In the genomic region with DNA sequence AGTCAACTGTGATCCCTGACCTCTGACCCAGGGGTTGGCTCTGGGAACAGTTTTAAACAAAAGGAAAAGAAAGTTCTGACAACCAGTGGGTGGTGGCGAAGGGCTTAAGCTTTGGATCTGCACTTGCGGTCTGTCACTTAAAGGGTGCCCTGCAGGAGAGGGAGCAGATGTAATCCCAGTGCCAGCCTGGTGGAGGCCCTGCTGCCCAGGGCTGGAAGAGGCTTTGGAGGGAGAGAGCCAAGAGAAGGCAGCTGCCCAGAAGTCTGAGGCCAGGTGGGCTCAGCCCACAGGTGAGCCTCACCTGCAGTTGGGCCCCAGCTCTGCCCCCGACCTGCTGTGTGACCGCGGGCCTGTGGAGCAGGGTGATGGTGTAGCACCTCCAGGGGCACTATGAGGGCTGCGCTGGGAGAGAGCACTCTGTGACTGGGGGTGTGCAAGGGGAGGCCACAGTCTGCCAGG, we compare ENCODE assay signal across 10 cellular contexts. TPM values are rescaled to one million over a fixed set of nuclear protein-coding genes. Genes with fewer than 3 reads are reported as not detected.
DNase-seq lines count a peak whose midpoint lies in the region; ATAC-seq and TF ChIP-seq lines count a peak whose summit lies in the region.
"Had no signal": no experiment of that assay in that cellular context is flagged by ENCODE, and none has a peak within 500 bp of the region (broad histone marks: within the 10 kb centered on the region; RNA-seq: fewer than 3 reads in every experiment).

No MANE protein-coding gene starts in this region.

- H3K36me3 ChIP-seq in subcutaneous abdominal adipose tissue (ENCODE audit: control insufficient read depth in 5 of 5, insufficient read depth in 5 of 5, low read length in 5 of 5) = peaks cover 0 to 31% (median 14%) of the 10 kb centered on the region in 5 donors

- DNase-seq in activated naive CD4-positive, alpha-beta T cell treated with anti-CD3 and anti-CD28 coated beads, Interleukin-2, amount 10 ng/mL, durations not matched to agents 7 days and 5 days = no peak
- DNase-seq in activated naive CD4-positive, alpha-beta T cell treated with anti-CD3 and anti-CD28 coated beads, Interleukin-2, amount 50 U/mL, for 16 hours = no peak
- DNase-seq in activated CD8-positive, alpha-beta T cell treated with anti-CD3 and anti-CD28 coated beads for 36 hours = peak; percentile 40
- DNase-seq in iPS-NIHi11 (ENCODE audit: low spot score) = peak; percentile 61
- no peak for DNase-seq in glomerular visceral epithelial cell (ENCODE audit: extremely low spot score)
- no peak for DNase-seq in NCI-H1105 treated with DMSO at 0.1 percent for 48 hours (lab: John Stamatoyannopoulos, UW)
- no peak for DNase-seq in NCI-H1092 (lab: John Stamatoyannopoulos, UW)
- DNase-seq: stimulated activated CD4-positive, alpha-beta T cell treated with anti-CD3 and anti-CD28 coated beads, Interleukin-2, amount 100 ng/mL, for 48 hours had no signal

- peak; percentile 46 for TF ChIP-seq CTCF in activated CD8-positive, alpha-beta T cell treated with anti-CD3 and anti-CD28 coated beads for 36 hours (IDR thresholded peaks at IDR 0.05)

- H3K9ac ChIP-seq in subcutaneous abdominal adipose tissue (ENCODE audit: low read length in 5 of 5) = peak overlapping the region in 1 of 5 donors; percentile 33

- peaks cover 21% of the 10 kb centered on the region for H3K36me3 Mint-ChIP-seq in activated naive CD4-positive, alpha-beta T cell treated with anti-CD3 and anti-CD28 coated beads, Interleukin-2, amount 10 ng/mL, durations not matched to agents 7 days and 5 days
- peaks cover 40% of the 10 kb centered on the region for H3K36me3 Mint-ChIP-seq in activated CD8-positive, alpha-beta T cell treated with anti-CD3 and anti-CD28 coated beads for 36 hours (ENCODE audit: low read depth)

- H3K27ac Mint-ChIP-seq in activated naive CD4-positive, alpha-beta T cell treated with anti-CD3 and anti-CD28 coated beads, Interleukin-2, amount 10 ng/mL, durations not matched to agents 7 days and 5 days = peak overlapping the region; percentile 89
- peak overlapping the region; percentile 80 for H3K27ac Mint-ChIP-seq in activated CD8-positive, alpha-beta T cell treated with anti-CD3 and anti-CD28 coated beads for 36 hours

- H3K27me3 ChIP-seq in subcutaneous abdominal adipose tissue (ENCODE audit: control insufficient read depth in 5 of 5, insufficient read depth in 4 of 5, low read length in 5 of 5) = no peaks in the 10 kb centered on the region

- H3K27me3 Mint-ChIP-seq in activated naive CD4-positive, alpha-beta T cell treated with anti-CD3 and anti-CD28 coated beads, Interleukin-2, amount 10 ng/mL, durations not matched to agents 7 days and 5 days = no peaks in the 10 kb centered on the region
- no peaks in the 10 kb centered on the region for H3K27me3 Mint-ChIP-seq in activated CD8-positive, alpha-beta T cell treated with anti-CD3 and anti-CD28 coated beads for 36 hours

- CTCF ChIA-PET in activated naive CD4-positive, alpha-beta T cell treated with anti-CD3 and anti-CD28 coated beads, Interleukin-2, amount 10 ng/mL, durations not matched to agents 7 days and 5 days (lab: Charles Lee) = interaction anchor here (1.2 to 3.3 kb wide), 7 partner anchors 10 to 28 kb away, joined by 4 to 40 read pairs (median 6); no protein-coding TSS in a partner anchor
- CTCF ChIA-PET in activated CD8-positive, alpha-beta T cell treated with anti-CD3 and anti-CD28 coated beads for 36 hours (lab: Charles Lee) = interaction anchor here (4.2 to 40.2 kb wide), 2 partner anchors 20 to 26 kb away, joined by 39 to 1222 read pairs; partner anchors contain the start of gene SH2B3

- H3K9me3 Mint-ChIP-seq in activated naive CD4-positive, alpha-beta T cell treated with anti-CD3 and anti-CD28 coated beads, Interleukin-2, amount 10 ng/mL, durations not matched to agents 7 days and 5 days = no peaks in the 10 kb centered on the region
- H3K9me3 Mint-ChIP-seq in activated CD8-positive, alpha-beta T cell treated with anti-CD3 and anti-CD28 coated beads for 36 hours = no peaks in the 10 kb centered on the region

- H3K4me1 ChIP-seq in subcutaneous abdominal adipose tissue (ENCODE audit: control insufficient read depth in 5 of 5, insufficient read depth in 5 of 5, low read length in 5 of 5) = peaks cover 4 to 56% (median 51%) of the 10 kb centered on the region in 5 donors

- POLR2A ChIA-PET in activated CD8-positive, alpha-beta T cell treated with anti-CD3 and anti-CD28 coated beads for 36 hours (lab: Charles Lee) = interaction anchor here (0.8 to 14.9 kb wide), 7 partner anchors 10 to 64 kb away, joined by 3 to 225 read pairs (median 7); partner anchors contain the start of gene SH2B3

- intact Hi-C loops in activated CD8-positive, alpha-beta T cell treated with anti-CD3 and anti-CD28 coated beads for 36 hours (cut with micrococcal nuclease) = no loop called here

- H3K9me3 ChIP-seq in subcutaneous abdominal adipose tissue (ENCODE audit: control insufficient read depth in 5 of 5, low read length in 5 of 5) = no peaks in the 10 kb centered on the region

- no peak overlapping the region for H3K4me3 ChIP-seq in subcutaneous abdominal adipose tissue (ENCODE audit: low read depth in 1 of 5, low read length in 5 of 5)

- peak overlapping the region; percentile 61 for H3K27ac ChIP-seq in subcutaneous abdominal adipose tissue (ENCODE audit: low read depth, low read length)
- H3K27ac ChIP-seq: C4-2B had no signal

- ATAC-seq in activated CD8-positive, alpha-beta T cell treated with anti-CD3 and anti-CD28 coated beads for 36 hours = no peak

- peaks cover 72% of the 10 kb centered on the region for H3K4me1 Mint-ChIP-seq in activated naive CD4-positive, alpha-beta T cell treated with anti-CD3 and anti-CD28 coated beads, Interleukin-2, amount 10 ng/mL, durations not matched to agents 7 days and 5 days
- peaks cover 63% of the 10 kb centered on the region for H3K4me1 Mint-ChIP-seq in activated CD8-positive, alpha-beta T cell treated with anti-CD3 and anti-CD28 coated beads for 36 hours (ENCODE audit: low read depth)

- no peak overlapping the region for H3K4me3 Mint-ChIP-seq in activated naive CD4-positive, alpha-beta T cell treated with anti-CD3 and anti-CD28 coated beads, Interleukin-2, amount 10 ng/mL, durations not matched to agents 7 days and 5 days
- no peak overlapping the region for H3K4me3 Mint-ChIP-seq in activated CD8-positive, alpha-beta T cell treated with anti-CD3 and anti-CD28 coated beads for 36 hours

RNA-seq across cellular contexts. Expression of gene SH2B3, which starts 19.1 kb away (rescaled TPM):
- 10 to 100 TPM; 48.7 to 52.7 TPM for total RNA-seq in activated CD8-positive, alpha-beta T cell treated with anti-CD3 and anti-CD28 coated beads for 36 hours

RNA-seq across cellular contexts. Expression of gene PHETA1, which starts 55.9 kb away (rescaled TPM):
- total RNA-seq in activated CD8-positive, alpha-beta T cell treated with anti-CD3 and anti-CD28 coated beads for 36 hours = 1 to 10 TPM; 1.2 to 1.7 TPM

Comparison
In these comparisons a context has a peak if more than half of its experiments do, and no peak if none do; other contexts are left out.
1. DNase-seq: peak in activated CD8-positive, alpha-beta T cell treated with anti-CD3 and anti-CD28 coated beads for 36 hours (single experiment) and iPS-NIHi11 (single experiment); none in activated naive CD4-positive, alpha-beta T cell treated with anti-CD3 and anti-CD28 coated beads, Interleukin-2, amount 10 ng/mL, durations not matched to agents 7 days and 5 days (single experiment), activated naive CD4-positive, alpha-beta T cell treated with anti-CD3 and anti-CD28 coated beads, Interleukin-2, amount 50 U/mL, for 16 hours (single experiment), glomerular visceral epithelial cell (single experiment), NCI-H1105 treated with DMSO at 0.1 percent for 48 hours (single experiment) and NCI-H1092 (single experiment).